ENCODE assay signal across 25 cellular contexts in genomic region chr14:89123215-89123614, GRCh38.
"Had no signal": no experiment of that assay in that cellular context is flagged by ENCODE, and none has a peak within 500 bp of the region (broad histone marks: within the 10 kb centered on the region; RNA-seq: fewer than 3 reads in every experiment).

No MANE protein-coding gene starts in this region.

- ATAC-seq: Panc1, Right ventricle myocardium inferior, T-cell had no signal

- H3K4me3 ChIP-seq: MG63, SJCRH30, SK-N-MC had no signal

- H3K9me3 ChIP-seq: MG63, SJCRH30 had no signal

- H3K36me3 Mint-ChIP-seq: T-cell had no signal

- H3K36me3 ChIP-seq: MG63, SJCRH30 had no signal

- H3K27ac ChIP-seq: HL-60, SJCRH30, SK-N-MC had no signal

- H3K4me3 Mint-ChIP-seq: T-cell had no signal

- H3K27me3 ChIP-seq: MG63, SJCRH30 had no signal

- H3K4me1 ChIP-seq: SJCRH30 had no signal

- H3K4me1 Mint-ChIP-seq: T-cell had no signal

- FAIRE-seq: HTR-8/SVneo had no signal

- DNase-seq: Karpas-422, KG1, MG63, NCI-H1092, NCI-H1105 treated with DMSO at 0.1 percent for 48 hours, NCI-H1417 treated with DMSO at 0.1 percent for 48 hours, NCI-H146, NCI-H1694 treated with DMSO at 0.1 percent for 48 hours, NCI-H1930, NCI-H2081, NCI-H2107, NCI-H2227 treated with DMSO at 0.1 percent for 48 hours, NCI-H510A, NCI-H524 treated with DMSO at 0.1 percent for 48 hours, NCI-H69, NCI-H774, SHP77 treated with DMSO at 0.1 percent for 48 hours, SJCRH30, SW 1271, T-cell had no signal

- H3K27ac Mint-ChIP-seq: T-cell had no signal
